ENCODE assay signal across 25 cellular contexts in genomic region chr2:241795021-241795999, GRCh38. TPM values are rescaled to one million over a fixed set of nuclear protein-coding genes. Genes with fewer than 3 reads are reported as not detected.
DNase-seq lines count a peak whose midpoint lies in the region; ATAC-seq, FAIRE-seq and TF ChIP-seq lines count a peak whose summit lies in the region.
"Had no signal": no experiment of that assay in that cellular context is flagged by ENCODE, and none has a peak within 500 bp of the region (broad histone marks: within the 10 kb centered on the region; RNA-seq: fewer than 3 reads in every experiment).

No MANE protein-coding gene starts in this region.

- ATAC-seq in Right ventricle myocardium superior (ENCODE audit: poor library complexity), result peak; percentile 18
- no peak for ATAC-seq in Right ventricle myocardium inferior
- no peak for ATAC-seq in HG02678 (IDR thresholded peaks at IDR 0.05; ENCODE audit: unreplicated experiment)
- ATAC-seq: gastroesophageal sphincter, pancreas, WTC11 had no signal

- TF ChIP-seq CTCF in GM13976 (IDR thresholded peaks at IDR 0.05; ENCODE audit: borderline replicate concordance, control extremely low read depth, extremely low read depth, insufficient read depth, missing control alignments) (no peak), bronchial epithelial cell (IDR thresholded peaks at IDR 0.05; ENCODE audit: insufficient read depth, low read length, severe bottlenecking) (no peak)

- H3K4me3 ChIP-seq in bronchial epithelial cell (ENCODE audit: low read depth, low read length), result no peak overlapping the region
- H3K4me3 ChIP-seq: gastroesophageal sphincter, pancreas, SJCRH30, smooth muscle cell, stomach, thyroid gland had no signal

- no peaks in the 10 kb centered on the region for H3K36me3 ChIP-seq in bronchial epithelial cell (ENCODE audit: control insufficient read depth, insufficient read depth, low read length)
- H3K36me3 ChIP-seq: gastroesophageal sphincter, pancreas, SJCRH30, stomach, thyroid gland had no signal

- FAIRE-seq in bronchial epithelial cell (lab: Jason Lieb, UNC), result peak; percentile 40
- FAIRE-seq: endothelial cell of umbilical vein, GM12891, pancreas had no signal

- intact Hi-C loops in Right ventricle myocardium superior (cut with DNase I), result no loop called here
- intact Hi-C loops in Right ventricle myocardium inferior (cut with DNase I), result no loop called here
- intact Hi-C loops in posterior vena cava (cut with DNase I), result no loop called here

- no peak for DNase-seq in Right ventricle myocardium superior
- no peak for DNase-seq in Right ventricle myocardium inferior (ENCODE audit: missing footprints)
- DNase-seq in GM13976 (ENCODE audit: low spot score), result peak; percentile 13
- no peak for DNase-seq in bronchial epithelial cell (ENCODE audit: low read depth)
- DNase-seq in posterior vena cava (ENCODE audit: low spot score), result peak; percentile 47
- DNase-seq in DMS153 (lab: John Stamatoyannopoulos, UW), result no peak
- no peak for DNase-seq in NCI-H1694 treated with DMSO at 0.1 percent for 48 hours (lab: John Stamatoyannopoulos, UW)
- DNase-seq: activated CD4-positive, alpha-beta T cell treated with anti-CD3 and anti-CD28 coated beads, Interleukin-2, amount 10 ng/mL, durations not matched to agents 7 days and 5 days; DMS53; HCEC 1CT; mammary epithelial cell; NCI-H1436 treated with DMSO at 0.1 percent for 48 hours; NCI-H226; SJCRH30; stomach; SW 1271; thyroid gland had no signal

- in situ Hi-C loops in GM13976 (cut with MboI; ENCODE audit: low sequenced_read_pairs, unreplicated experiment), result no loop called here

- no peaks in the 10 kb centered on the region for H3K27me3 ChIP-seq in bronchial epithelial cell (ENCODE audit: control insufficient read depth, insufficient read depth, low read length)
- H3K27me3 ChIP-seq: pancreas, thyroid gland had no signal

RNA-seq across cellular contexts. Expression of gene NEU4, which starts 13.7 kb away (rescaled TPM):
- total RNA-seq in Right ventricle myocardium superior (not detected), Right ventricle myocardium inferior (0.30 TPM), bronchial epithelial cell (not detected in 2 replicates), posterior vena cava (under 1 TPM in 1 of 2 donors, not detected in 1; 0.38 TPM)
- total RNA-seq: endothelial cell of umbilical vein, fibroblast of lung, mammary epithelial cell, pancreas, smooth muscle cell had no signal

RNA-seq across cellular contexts. Expression of gene GAL3ST2, which starts 18.7 kb away (rescaled TPM):
- total RNA-seq in Right ventricle myocardium superior (not detected), Right ventricle myocardium inferior (not detected), bronchial epithelial cell (not detected in 2 replicates), posterior vena cava (not detected)
- total RNA-seq: activated CD4-positive, alpha-beta T cell treated with anti-CD3 and anti-CD28 coated beads, Interleukin-2, amount 10 ng/mL, durations not matched to agents 7 days and 5 days; endothelial cell of umbilical vein; mammary epithelial cell; pancreas; SJCRH30; smooth muscle cell; thyroid gland had no signal

Comparison
In these comparisons a context has a peak if more than half of its experiments do, and no peak if none do; other contexts are left out.
1. DNase-seq: peak in GM13976 (single experiment) and posterior vena cava (single experiment); none in Right ventricle myocardium superior (single experiment), Right ventricle myocardium inferior (single experiment), bronchial epithelial cell (single experiment), DMS153 (single experiment) and NCI-H1694 treated with DMSO at 0.1 percent for 48 hours (single experiment).